8 cellular contexts compared by ENCODE assay signal in genomic region chrX:140733766-140734342, GRCh38. TPM values are rescaled to one million over a fixed set of nuclear protein-coding genes. Genes with fewer than 3 reads are reported as not detected.
DNase-seq lines count a peak whose midpoint lies in the region; ATAC-seq and TF ChIP-seq lines count a peak whose summit lies in the region.

No MANE protein-coding gene starts in this region.

- no peak overlapping the region for H2BK12ac ChIP-seq in H9 (ENCODE audit: insufficient read length, low read depth, low read length)

- H3K9ac ChIP-seq in H9 (ENCODE audit: extremely low read depth, insufficient read length, low read length): no peak overlapping the region

- no peak for TF ChIP-seq EP300 in suprapubic skin (IDR thresholded peaks at IDR 0.05)

- H3K27ac Mint-ChIP-seq in H9 (no peak overlapping the region), activated B cell treated with CpG ODN at 0.5 μM for 24 hours (no peak overlapping the region)

- H3K18ac ChIP-seq in H9 (ENCODE audit: insufficient read length, low read depth, low read length): no peak overlapping the region

- no peak for ATAC-seq in activated B cell treated with CpG ODN at 0.5 μM for 24 hours (ENCODE audit: low read depth)
- ATAC-seq in HG02840 (IDR thresholded peaks at IDR 0.05; ENCODE audit: low FRiP score, unreplicated experiment): no peak

- H3K79me2 ChIP-seq in H9 (ENCODE audit: insufficient read depth, low read length): no peaks in the 10 kb centered on the region

- peak; percentile 85 for TF ChIP-seq CTCF in H9 (conservative IDR thresholded peaks at IDR 0.05)
- peak; percentile 19 for TF ChIP-seq CTCF in activated B cell treated with CpG ODN at 0.5 μM for 24 hours (IDR thresholded peaks at IDR 0.05)
- TF ChIP-seq CTCF in right atrium auricular region (IDR thresholded peaks at IDR 0.05): peak; percentile 71 to 82
- peak; percentile 39 to 52 for TF ChIP-seq CTCF in suprapubic skin (IDR thresholded peaks at IDR 0.05)

- no peaks in the 10 kb centered on the region for H3K4me1 Mint-ChIP-seq in H9
- no peaks in the 10 kb centered on the region for H3K4me1 Mint-ChIP-seq in activated B cell treated with CpG ODN at 0.5 μM for 24 hours

- no peaks in the 10 kb centered on the region for H3K36me3 ChIP-seq in right atrium auricular region
- H3K36me3 ChIP-seq in suprapubic skin: no peaks in the 10 kb centered on the region

- H3K27me3 Mint-ChIP-seq in H9 (ENCODE audit: low read depth): no peaks in the 10 kb centered on the region
- H3K27me3 Mint-ChIP-seq in activated B cell treated with CpG ODN at 0.5 μM for 24 hours: no peaks in the 10 kb centered on the region

- no peak overlapping the region for H2AK5ac ChIP-seq in H9 (ENCODE audit: insufficient read length, low read length)

- H3K56ac ChIP-seq in H9 (ENCODE audit: insufficient read length, low read depth, low read length): no peak overlapping the region

- H3K4me1 ChIP-seq in H9 (ENCODE audit: insufficient read depth, low read length) (no peaks in the 10 kb centered on the region), right atrium auricular region (no peaks in the 10 kb centered on the region), suprapubic skin (no peaks in the 10 kb centered on the region)

- intact Hi-C loops in activated B cell treated with CpG ODN at 0.5 μM for 24 hours (cut with micrococcal nuclease): no loop called here

- H4K20me1 ChIP-seq in H9 (ENCODE audit: control insufficient read depth, insufficient read depth, insufficient read length): no peaks in the 10 kb centered on the region

- POLR2A ChIA-PET in activated B cell treated with CpG ODN at 0.5 μM for 24 hours (lab: Charles Lee): no interaction called here

- H2BK5ac ChIP-seq in H9 (ENCODE audit: insufficient read length, low read length): no peak overlapping the region

- H3K4me2 ChIP-seq in H9 (ENCODE audit: insufficient read depth, insufficient read length, low read length): no peak overlapping the region

- H3K23me2 ChIP-seq in H9 (ENCODE audit: insufficient read length, low read depth, low read length, poor library complexity, severe bottlenecking): no peaks in the 10 kb centered on the region

- no peak overlapping the region for H4K5ac ChIP-seq in H9 (ENCODE audit: insufficient read length, low read depth, low read length)

- H3K27me3 ChIP-seq in H9 (ENCODE audit: insufficient read depth, low read length) (no peaks in the 10 kb centered on the region), right atrium auricular region (no peaks in the 10 kb centered on the region), suprapubic skin (no peaks in the 10 kb centered on the region)

- no peak overlapping the region for H4K91ac ChIP-seq in H9 (ENCODE audit: insufficient read length, low read depth, low read length)

- no peaks in the 10 kb centered on the region for H3K79me1 ChIP-seq in H9 (ENCODE audit: insufficient read depth, low read depth, low read length, poor library complexity, severe bottlenecking)

- H2BK120ac ChIP-seq in H9 (ENCODE audit: low read depth, low read length, poor library complexity, severe bottlenecking): no peak overlapping the region

- no peak overlapping the region for H2AFZ ChIP-seq in H9 (ENCODE audit: low read length)

- no peak overlapping the region for H3K4me3 Mint-ChIP-seq in H9
- H3K4me3 Mint-ChIP-seq in activated B cell treated with CpG ODN at 0.5 μM for 24 hours: no peak overlapping the region

- H3K4ac ChIP-seq in H9 (ENCODE audit: low read depth, low read length): no peak overlapping the region

- no peaks in the 10 kb centered on the region; a peak in 1 of 7 replicates for H3K36me3 Mint-ChIP-seq in H9 (ENCODE audit: insufficient read depth in 1 of 3, low read depth in 3 of 3)
- H3K36me3 Mint-ChIP-seq in activated B cell treated with CpG ODN at 0.5 μM for 24 hours (ENCODE audit: low read depth): no peaks in the 10 kb centered on the region

- no peaks in the 10 kb centered on the region for H3K9me3 ChIP-seq in H9 (ENCODE audit: control insufficient read depth, low read depth, low read length)
- H3K9me3 ChIP-seq in right atrium auricular region: no peaks in the 10 kb centered on the region
- H3K9me3 ChIP-seq in suprapubic skin: no peaks in the 10 kb centered on the region

- H3K9me3 Mint-ChIP-seq in H9 (peaks cover 0 to 4% of the 10 kb centered on the region in 2 experiments; a peak in 2 of 5 replicates), activated B cell treated with CpG ODN at 0.5 μM for 24 hours (no peaks in the 10 kb centered on the region)

- H3K27ac ChIP-seq in H9 (ENCODE audit: insufficient read length, low read depth, low read length) (no peak overlapping the region), right atrium auricular region (no peak overlapping the region), suprapubic skin (no peak overlapping the region)

- no peak overlapping the region for H2BK20ac ChIP-seq in H9 (ENCODE audit: low read depth, low read length, poor library complexity, severe bottlenecking)

- H2BK15ac ChIP-seq in H9 (ENCODE audit: low read depth, low read length): no peak overlapping the region

- CTCF ChIA-PET in activated B cell treated with CpG ODN at 0.5 μM for 24 hours (lab: Charles Lee): no interaction called here

- WGBS in H9 (ENCODE audit: extremely low coverage, insufficient read length, low lambda C conversion rate): no CpG with 5 or more reads among the region's 10 CpGs
- WGBS in suprapubic skin: 24% methylated on average over 10 of the region's 10 CpGs

- no peak for TF ChIP-seq POLR2A in suprapubic skin (IDR thresholded peaks at IDR 0.05)

- H3K23ac ChIP-seq in H9 (ENCODE audit: insufficient read length, low read depth, low read length): no peak overlapping the region

- H3K4me3 ChIP-seq in right atrium auricular region: no peak overlapping the region
- H3K4me3 ChIP-seq in suprapubic skin: no peak overlapping the region

- H3T11ph ChIP-seq in H9 (ENCODE audit: low read length): no peak overlapping the region

- no peak overlapping the region for H3K14ac ChIP-seq in H9 (ENCODE audit: insufficient read depth, low read length)

- peak; percentile 13 for DNase-seq in A172 (ENCODE audit: low spot score)
- DNase-seq in ELF-1 (ENCODE audit: low read depth, low spot score): peak; percentile 57
- no peak for DNase-seq in H9
- peak; percentile 29 for DNase-seq in MV-4-11 (lab: John Stamatoyannopoulos, UW)
- no peak for DNase-seq in activated B cell treated with CpG ODN at 0.5 μM for 24 hours
- no peak for DNase-seq in right atrium auricular region (ENCODE audit: low spot score)
- no peak for DNase-seq in suprapubic skin (ENCODE audit: low spot score in 2 of 2)

- H4K8ac ChIP-seq in H9 (replicated peaks; ENCODE audit: insufficient read length, low read depth, low read length): no peak overlapping the region

RNA-seq across cellular contexts. Expression of gene LINC00632, which starts 24.3 kb away (rescaled TPM):
- 0.48 and 2.2 TPM in 2 replicates for total RNA-seq in A172 (2014; rRNA removed; shearing (Covaris generic))
- total RNA-seq in H9 (2021) (42.2 and 46.3 TPM in 2 replicates), activated B cell treated with CpG ODN at 0.5 μM for 24 hours (0.07 TPM in 1 of 2 replicates, not detected in the other), right atrium auricular region (10 to 100 TPM; 34.1 to 91.0 TPM), suprapubic skin (100 to 1,000 TPM in 2 of 4 donors, 10 to 100 TPM in 2; 95.8 to 250 (median 154) TPM)

Comparison
In these comparisons a context has a peak if more than half of its experiments do, and no peak if none do; other contexts are left out.
1. DNase-seq: peak in A172 (single experiment), ELF-1 (single experiment) and MV-4-11 (single experiment); none in H9 (single experiment), activated B cell treated with CpG ODN at 0.5 μM for 24 hours (single experiment), right atrium auricular region (single experiment) and suprapubic skin (0 of 2).
2. CTCF ChIP-seq: peak in every context shown above with its lines; median percentile 85 in H9; 76 in right atrium auricular region; 46 in suprapubic skin; 19 in activated B cell treated with CpG ODN at 0.5 μM for 24 hours.
3. RNA of gene LINC00632, which starts 24.3 kb away (total RNA-seq): 95.8 to 250 TPM in suprapubic skin, 34.1 to 91.0 TPM in right atrium auricular region and 42.2 to 46.3 TPM in H9; 0.48 to 2.2 TPM in A172 and 0.07 TPM in activated B cell treated with CpG ODN at 0.5 μM for 24 hours; every median in the first group is over 10 times any median in the second.